In the genomic region with DNA sequence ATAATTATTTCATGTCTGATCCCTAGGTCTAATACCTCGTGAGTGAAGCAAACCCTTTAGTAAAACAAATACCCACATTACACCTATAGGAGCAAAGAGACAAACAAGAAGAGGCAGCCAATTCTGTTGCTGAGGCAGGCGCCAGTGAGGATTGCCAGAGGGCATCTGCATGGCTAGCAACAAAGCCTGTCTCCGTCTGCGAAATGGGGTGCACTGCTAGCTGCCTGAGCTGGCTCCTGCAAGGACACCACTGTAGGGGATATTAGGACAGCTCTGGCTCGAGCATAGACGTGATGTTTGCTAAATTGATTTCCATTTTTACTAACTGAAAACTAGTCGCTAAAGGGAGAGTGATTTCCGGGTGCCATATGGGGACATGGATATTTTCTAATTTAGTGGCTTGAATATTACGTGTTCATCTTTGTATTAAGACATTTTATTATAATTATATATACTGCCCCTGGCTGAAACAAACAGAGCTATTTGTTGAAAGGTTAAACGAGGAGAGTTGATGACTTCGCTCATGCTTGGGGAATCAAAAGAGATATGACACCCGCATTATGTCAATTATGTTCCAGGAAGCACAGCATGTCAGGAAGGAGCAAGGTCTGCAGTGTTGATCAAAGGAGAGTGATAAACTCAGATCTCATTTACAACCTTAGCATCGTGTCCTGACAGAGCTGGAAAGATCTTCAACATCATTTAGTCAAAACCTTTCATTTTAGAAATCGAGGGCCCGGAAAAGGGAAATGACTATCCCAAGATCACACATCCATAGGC, we compare ENCODE assay signal across 2 cellular contexts.
TF ChIP-seq lines count a peak whose summit lies in the region.

No MANE protein-coding gene starts in this region.

TF ChIP-seq in GM23338, 12 proteins besides CTCF, POLR2A, EP300 and RAD21 (continued from another document):
- TF ChIP-seq REST (IDR thresholded peaks at IDR 0.05; ENCODE audit: unreplicated experiment) (no peak), NANOG (IDR thresholded peaks at IDR 0.05; ENCODE audit: borderline replicate concordance) (no peak), CREB1 (CRISPR knock-in tag; IDR thresholded peaks at IDR 0.05; ENCODE audit: low read depth) (no peak), ZNF331 (CRISPR knock-in tag; IDR thresholded peaks at IDR 0.05; ENCODE audit: low read depth) (no peak), EZH2 (IDR thresholded peaks at IDR 0.05; ENCODE audit: low read depth, unreplicated experiment) (no peak)
TF ChIP-seq in GM23338: peak in this region for 0.

TF ChIP-seq in neural cell, 6 proteins besides CTCF, POLR2A, EP300 and RAD21 (continued from another document):
- TF ChIP-seq MXI1 (conservative IDR thresholded peaks at IDR 0.05; ENCODE audit: poor library complexity, severe bottlenecking), result no peak
